ENCODE assay signal across 8 cellular contexts in the genomic region with DNA sequence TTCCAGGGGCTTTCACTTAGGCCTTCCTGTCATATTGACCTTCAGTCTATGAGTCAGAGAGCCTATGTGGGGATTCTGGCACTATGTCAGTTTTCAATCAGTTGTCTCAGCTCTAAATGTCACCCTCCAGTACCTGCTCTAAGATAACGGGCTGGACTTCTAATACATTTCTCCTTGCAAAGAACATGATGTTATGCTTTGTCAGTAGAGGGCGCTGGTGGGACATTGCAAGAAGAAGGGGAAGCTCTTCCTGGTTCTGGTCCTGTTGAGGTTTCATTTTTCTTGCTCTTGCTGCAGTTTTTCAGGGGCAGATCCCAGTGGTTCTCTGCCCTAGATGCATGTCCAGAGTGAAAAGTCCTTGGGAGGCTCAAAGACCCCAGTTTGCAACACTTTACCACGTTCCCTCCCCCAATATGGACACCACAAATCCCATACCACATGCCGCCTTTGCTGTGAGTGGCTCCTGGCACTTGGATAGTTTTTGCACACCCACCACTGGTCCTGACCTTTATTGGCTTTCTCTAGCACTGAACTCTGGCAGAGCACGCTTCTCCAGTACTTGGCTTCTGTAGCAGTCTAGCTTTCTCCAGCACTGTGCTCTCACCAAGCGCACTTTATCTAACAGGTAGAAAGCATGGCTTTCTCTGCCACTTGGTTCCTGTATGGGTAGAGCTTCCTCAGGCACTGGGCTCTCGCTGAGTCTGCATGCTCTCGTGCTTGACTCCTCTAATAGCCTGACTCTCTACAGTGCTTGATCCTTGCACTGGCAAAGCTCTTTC. TPM values are rescaled to one million over a fixed set of nuclear protein-coding genes. Genes with fewer than 3 reads are reported as not detected.
DNase-seq lines count a peak whose midpoint lies in the region; ATAC-seq and TF ChIP-seq lines count a peak whose summit lies in the region.

No MANE protein-coding gene starts in this region.

- H3K27ac Mint-ChIP-seq in chondrocyte (ENCODE audit: unreplicated experiment), result peak overlapping the region; percentile 10

- intact Hi-C loops in left lung (cut with DNase I), result loop anchor here in 1 of 2 donors (2.0 to 5.0 kb wide), 2 partner anchors 57 to 76 kb away; no protein-coding TSS in a partner anchor

- peak; percentile 89 for TF ChIP-seq CTCF in chondrocyte (IDR thresholded peaks at IDR 0.05)
- peak; percentile 84 for TF ChIP-seq CTCF in left lung (IDR thresholded peaks at IDR 0.05)

- H3K9me3 ChIP-seq in left lung, result no peaks in the 10 kb centered on the region

- H3K27me3 Mint-ChIP-seq in chondrocyte (ENCODE audit: low read depth), result no peaks in the 10 kb centered on the region

- H3K36me3 ChIP-seq in left lung, result no peaks in the 10 kb centered on the region

- no peak overlapping the region for H3K4me3 Mint-ChIP-seq in chondrocyte (ENCODE audit: unreplicated experiment)

- H3K4me1 Mint-ChIP-seq in chondrocyte (ENCODE audit: low read depth), result peaks cover 9% of the 10 kb centered on the region

- H3K9me3 Mint-ChIP-seq in chondrocyte (ENCODE audit: low read depth), result no peaks in the 10 kb centered on the region

- no peaks in the 10 kb centered on the region for H3K36me3 Mint-ChIP-seq in chondrocyte (ENCODE audit: low read depth)

- DNase-seq in DMS 273 treated with DMSO at 0.1 percent for 48 hours (lab: John Stamatoyannopoulos, UW) (peak; percentile 57), NCI-H446 treated with DMSO at 0.1 percent for 48 hours (lab: John Stamatoyannopoulos, UW) (peak; percentile 42), chondrocyte (ENCODE audit: low spot score) (no peak), left lung (peak in 1 of 2 donors; percentile 77)
- DNase-seq in activated CD4-positive, alpha-beta T cell treated with anti-CD3 and anti-CD28 coated beads for 1 hour, result peak; percentile 51
- DNase-seq in stimulated activated CD4-positive, alpha-beta T cell treated with anti-CD3 and anti-CD28 coated beads, Interleukin-2, amount 100 ng/mL, for 48 hours, result peak; percentile 81 to 84

- H3K4me1 ChIP-seq in left lung, result peaks cover 4 to 13% of the 10 kb centered on the region in 2 donors

- H3K4me3 ChIP-seq in left lung, result peak overlapping the region; percentile 4 to 27

- no peaks in the 10 kb centered on the region for H3K27me3 ChIP-seq in left lung

- peak overlapping the region; percentile 50 to 67 for H3K27ac ChIP-seq in left lung

- peak; percentile 60 for ATAC-seq in HG02973 (IDR thresholded peaks at IDR 0.05; ENCODE audit: unreplicated experiment)
- peak; percentile 94 for ATAC-seq in left lung
- no peak for ATAC-seq in HG02970 (IDR thresholded peaks at IDR 0.05; ENCODE audit: low FRiP score, unreplicated experiment)

RNA-seq across cellular contexts. Expression of a gene that starts 49.0 kb away (rescaled TPM):
- total RNA-seq in chondrocyte (34.6 to 37.5 TPM (median 37.3 TPM) in 3 replicates), left lung (10 to 100 TPM; 25.8 to 29.3 TPM)

RNA-seq across cellular contexts. Expression of a gene that starts 51.6 kb away (rescaled TPM):
- total RNA-seq in chondrocyte (3.7 to 5.7 TPM (median 4.2 TPM) in 3 replicates), left lung (1 to 10 TPM; 4.5 to 7.9 TPM)

RNA-seq across cellular contexts. Expression of a gene that starts 57.9 kb away (rescaled TPM):
- total RNA-seq in chondrocyte (18.8 to 20.2 TPM (median 18.9 TPM) in 3 replicates), left lung (10 to 100 TPM; 12.3 to 13.1 TPM)
